ENCODE assay signal across 18 cellular contexts in genomic region chr11:13362596-13363109, GRCh38.
DNase-seq lines count a peak whose midpoint lies in the region; ATAC-seq lines count a peak whose summit lies in the region.
"Had no signal": no experiment of that assay in that cellular context is flagged by ENCODE, and none has a peak within 500 bp of the region (broad histone marks: within the 10 kb centered on the region; RNA-seq: fewer than 3 reads in every experiment).

No MANE protein-coding gene starts in this region.

- no peak overlapping the region for H2BK12ac ChIP-seq in mesenchymal stem cell (ENCODE audit: low read length in 2 of 2)

- WGBS in mesenchymal stem cell, result 93% methylated on average over 8 of the region's 9 CpGs

- H2AK5ac ChIP-seq in mesenchymal stem cell (ENCODE audit: low read length, severe bottlenecking), result no peak overlapping the region

- no peak for ATAC-seq in GM21529 (IDR thresholded peaks at IDR 0.05; ENCODE audit: unreplicated experiment)
- ATAC-seq in GM19452 (IDR thresholded peaks at IDR 0.05; ENCODE audit: unreplicated experiment), result no peak
- no peak for ATAC-seq in GM21737 (IDR thresholded peaks at IDR 0.05; ENCODE audit: unreplicated experiment)

- no peak overlapping the region for H3K4me3 ChIP-seq in mesenchymal stem cell (ENCODE audit: insufficient read depth in 1 of 2, low read depth in 1 of 2, low read length in 2 of 2)
- H3K4me3 ChIP-seq: BLaER1 had no signal

- H3K4me2 ChIP-seq in mesenchymal stem cell (ENCODE audit: low read length, poor library complexity, severe bottlenecking), result no peak overlapping the region
- H3K4me2 ChIP-seq: BLaER1 had no signal

- no peak overlapping the region for H3K27ac ChIP-seq in mesenchymal stem cell (ENCODE audit: low read length, poor library complexity, severe bottlenecking)
- H3K27ac ChIP-seq: BLaER1 had no signal

- no peak overlapping the region for H3K23ac ChIP-seq in mesenchymal stem cell (ENCODE audit: low read length in 2 of 2)

- no peak overlapping the region for H2BK15ac ChIP-seq in mesenchymal stem cell (ENCODE audit: low read depth, poor library complexity, severe bottlenecking)

- H2BK5ac ChIP-seq in mesenchymal stem cell (ENCODE audit: low read depth, low read length, poor library complexity, severe bottlenecking), result no peak overlapping the region

- no peaks in the 10 kb centered on the region for H3K27me3 ChIP-seq in mesenchymal stem cell (ENCODE audit: control insufficient read depth in 1 of 2, insufficient read depth in 1 of 2, low read length in 2 of 2)
- H3K27me3 ChIP-seq: BE2C, BLaER1 had no signal

- no peak overlapping the region for H2BK120ac ChIP-seq in mesenchymal stem cell (ENCODE audit: low read depth, low read length)

- H3K36me3 ChIP-seq in mesenchymal stem cell (ENCODE audit: control insufficient read depth in 1 of 2, insufficient read depth in 2 of 2, low read depth in 1 of 2, low read length in 2 of 2), result peaks cover 9 to 66% of the 10 kb centered on the region in 2 experiments
- H3K36me3 ChIP-seq: BE2C had no signal

- H3K79me1 ChIP-seq in mesenchymal stem cell (replicated peaks; ENCODE audit: low read length, poor library complexity, severe bottlenecking), result no peaks in the 10 kb centered on the region

- no peak overlapping the region for H3K4ac ChIP-seq in mesenchymal stem cell (ENCODE audit: low read depth in 1 of 2, low read length in 2 of 2)

- H3K4me1 ChIP-seq in mesenchymal stem cell (ENCODE audit: control insufficient read depth, insufficient read depth, low read depth, low read length), result peaks cover 13% of the 10 kb centered on the region
- H3K4me1 ChIP-seq: BE2C, BLaER1 had no signal

- no peak overlapping the region for H3K9ac ChIP-seq in mesenchymal stem cell (ENCODE audit: low read length)
- H3K9ac ChIP-seq: BLaER1 had no signal

- DNase-seq in globus pallidus (ENCODE audit: low spot score), result peak; percentile 67
- DNase-seq in mesenchymal stem cell, result no peak
- DNase-seq in pons (ENCODE audit: low spot score), result peak; percentile 51
- DNase-seq in DMS153 (lab: John Stamatoyannopoulos, UW), result no peak
- DNase-seq: 8988T; ACHN; BE2C; C1 segment of cervical spinal cord; CD4-positive, alpha-beta memory T cell; CD4-positive, CD25-positive, alpha-beta regulatory T cell; CD8-positive, alpha-beta memory T cell; COR-L47; DMS 273 treated with DMSO at 0.1 percent for 48 hours; GF-D8 had no signal

- no peak overlapping the region for H2AFZ ChIP-seq in mesenchymal stem cell (ENCODE audit: low read depth, low read length)

- H3K18ac ChIP-seq in mesenchymal stem cell (ENCODE audit: low read depth in 1 of 2, low read length in 2 of 2), result no peak overlapping the region

- no peak overlapping the region for H4K91ac ChIP-seq in mesenchymal stem cell (ENCODE audit: low read length)

- no peak overlapping the region for H3K14ac ChIP-seq in mesenchymal stem cell (ENCODE audit: low read length in 2 of 2)

- H3K9me3 ChIP-seq in mesenchymal stem cell (ENCODE audit: control insufficient read depth, low read length), result no peaks in the 10 kb centered on the region
- H3K9me3 ChIP-seq: BE2C, BLaER1 had no signal

- H4K8ac ChIP-seq in mesenchymal stem cell (ENCODE audit: low read length), result peak overlapping the region; percentile 22

Comparison
In these comparisons a context has a peak if more than half of its experiments do, and no peak if none do; other contexts are left out.
1. DNase-seq: peak in globus pallidus (single experiment) and pons (single experiment); none in mesenchymal stem cell (single experiment) and DMS153 (single experiment).